In genomic region chr1:9233241-9233941, GRCh38 we compare ENCODE assay signal across 10 cellular contexts. TPM values are rescaled to one million over a fixed set of nuclear protein-coding genes. Genes with fewer than 3 reads are reported as not detected.
DNase-seq lines count a peak whose midpoint lies in the region; ATAC-seq and TF ChIP-seq lines count a peak whose summit lies in the region.
"Had no signal": no experiment of that assay in that cellular context is flagged by ENCODE, and none has a peak within 500 bp of the region (broad histone marks: within the 10 kb centered on the region; RNA-seq: fewer than 3 reads in every experiment).

No MANE protein-coding gene starts in this region.

- H3K9me3 Mint-ChIP-seq in activated T-cell treated with anti-CD3 and anti-CD28 coated beads, Interleukin-2, amount 50 U/mL, for 4 hours: no peaks in the 10 kb centered on the region
- H3K9me3 Mint-ChIP-seq in effector memory CD8-positive, alpha-beta T cell: no peaks in the 10 kb centered on the region

- H3K36me3 Mint-ChIP-seq in activated T-cell treated with anti-CD3 and anti-CD28 coated beads, Interleukin-2, amount 50 U/mL, for 4 hours (ENCODE audit: insufficient read depth): no peaks in the 10 kb centered on the region
- H3K36me3 Mint-ChIP-seq in effector memory CD8-positive, alpha-beta T cell (ENCODE audit: insufficient read depth): peaks cover 11% of the 10 kb centered on the region

- CTCF ChIA-PET in HEK293T (lab: Yijun Ruan, JAX): interaction anchor here (0.7 to 1.3 kb wide), 5 partner anchors 10 to 118 kb away, joined by 3 to 5 read pairs (median 3); no protein-coding TSS in a partner anchor

- H3K27me3 Mint-ChIP-seq in activated T-cell treated with anti-CD3 and anti-CD28 coated beads, Interleukin-2, amount 50 U/mL, for 4 hours (ENCODE audit: low read depth): no peaks in the 10 kb centered on the region
- no peaks in the 10 kb centered on the region for H3K27me3 Mint-ChIP-seq in effector memory CD8-positive, alpha-beta T cell

- DNase-seq in activated T-cell treated with anti-CD3 and anti-CD28 coated beads, Interleukin-2, amount 50 U/mL, for 4 hours: no peak
- no peak for DNase-seq in activated T-cell treated with anti-CD3 and anti-CD28 coated beads, Interleukin-2, amount 50 U/mL, for 1 hour
- DNase-seq in effector memory CD8-positive, alpha-beta T cell: no peak
- DNase-seq in mucosa of gallbladder (ENCODE audit: low spot score) (peak; percentile 58), ureter (ENCODE audit: low spot score) (peak; percentile 75), dedifferentiated amniotic fluid mesenchymal stem cell (ENCODE audit: extremely low spot score) (no peak), DMS79 treated with DMSO at 0.1 percent for 48 hours (lab: John Stamatoyannopoulos, UW) (no peak), HEK293T (ENCODE audit: extremely low spot score) (no peak)
- DNase-seq: DND-41, T-helper 9 cell had no signal

- H3K27ac Mint-ChIP-seq in effector memory CD8-positive, alpha-beta T cell: peak overlapping the region; percentile 92 to 97

- POLR2A ChIA-PET in HEK293T (lab: Yijun Ruan, JAX): interaction anchor here (1.3 kb wide), 1 partner anchor 11 kb away, joined by 5 read pairs; no protein-coding TSS in a partner anchor

- peaks cover 25% of the 10 kb centered on the region for H3K4me1 Mint-ChIP-seq in activated T-cell treated with anti-CD3 and anti-CD28 coated beads, Interleukin-2, amount 50 U/mL, for 4 hours (ENCODE audit: low read depth)
- peaks cover 12 to 16% of the 10 kb centered on the region in 2 donors for H3K4me1 Mint-ChIP-seq in effector memory CD8-positive, alpha-beta T cell (ENCODE audit: low read depth in 2 of 2)

- ATAC-seq in activated T-cell treated with anti-CD3 and anti-CD28 coated beads, Interleukin-2, amount 50 U/mL, for 4 hours: no peak
- ATAC-seq in effector memory CD8-positive, alpha-beta T cell (replicated peaks): no peak

- H3K4me3 Mint-ChIP-seq in activated T-cell treated with anti-CD3 and anti-CD28 coated beads, Interleukin-2, amount 50 U/mL, for 4 hours: peak overlapping the region; percentile 42
- peak overlapping the region; percentile 88 to 94 for H3K4me3 Mint-ChIP-seq in effector memory CD8-positive, alpha-beta T cell

TF ChIP-seq in HEK293T, 16 proteins besides CTCF, POLR2A, EP300 and RAD21:
- TF ChIP-seq FOXK2 (IDR thresholded peaks at IDR 0.05) (no peak), SUZ12 (IDR thresholded peaks at IDR 0.05) (no peak), CTBP1 (IDR thresholded peaks at IDR 0.05; ENCODE audit: borderline replicate concordance) (no peak), FOXM1 (IDR thresholded peaks at IDR 0.05; ENCODE audit: borderline replicate concordance) (no peak), SP1 (IDR thresholded peaks at IDR 0.05) (no peak), L3MBTL2 (conservative IDR thresholded peaks at IDR 0.05) (no peak), LEF1 (IDR thresholded peaks at IDR 0.05; ENCODE audit: borderline replicate concordance) (no peak), NFRKB (IDR thresholded peaks at IDR 0.05) (no peak), ELF4 (IDR thresholded peaks at IDR 0.05) (no peak), HDGF (IDR thresholded peaks at IDR 0.05; ENCODE audit: borderline replicate concordance) (no peak), ZNF384 (IDR thresholded peaks at IDR 0.05) (no peak), TARDBP (IDR thresholded peaks at IDR 0.05) (no peak), BHLHE40 (IDR thresholded peaks at IDR 0.05; ENCODE audit: borderline replicate concordance) (no peak)

RNA-seq across cellular contexts. Expression of gene H6PD, which starts 1.2 kb away (rescaled TPM):
- total RNA-seq in activated T-cell treated with anti-CD3 and anti-CD28 coated beads, Interleukin-2, amount 50 U/mL, for 4 hours: 1 to 10 TPM; 4.7 to 6.1 (median 5.0) TPM
- total RNA-seq in mucosa of gallbladder (45.6 TPM), ureter (70.7 TPM)

RNA-seq across cellular contexts. Expression of gene SPSB1, which starts 59.3 kb away (rescaled TPM):
- 1 to 10 TPM; 2.3 to 3.8 (median 3.0) TPM for total RNA-seq in activated T-cell treated with anti-CD3 and anti-CD28 coated beads, Interleukin-2, amount 50 U/mL, for 4 hours
- total RNA-seq in mucosa of gallbladder: 25.3 TPM
- 15.1 TPM for total RNA-seq in ureter

Comparison
In these comparisons a context has a peak if more than half of its experiments do, and no peak if none do; other contexts are left out.
1. DNase-seq: peak in mucosa of gallbladder (single experiment) and ureter (single experiment); none in activated T-cell treated with anti-CD3 and anti-CD28 coated beads, Interleukin-2, amount 50 U/mL, for 4 hours (single experiment), activated T-cell treated with anti-CD3 and anti-CD28 coated beads, Interleukin-2, amount 50 U/mL, for 1 hour (single experiment), effector memory CD8-positive, alpha-beta T cell (0 of 3), dedifferentiated amniotic fluid mesenchymal stem cell (single experiment), DMS79 treated with DMSO at 0.1 percent for 48 hours (single experiment) and HEK293T (single experiment).